25 cellular contexts compared by ENCODE assay signal in genomic region chr5:136089804-136090203, GRCh38. TPM values are rescaled to one million over a fixed set of nuclear protein-coding genes. Genes with fewer than 3 reads are reported as not detected.
A peak's percentile ranks its signal among the peaks of the same experiment; 100 is the strongest.
DNase-seq lines count a peak whose midpoint lies in the region; ATAC-seq and TF ChIP-seq lines count a peak whose summit lies in the region.
"Had no signal": no experiment of that assay in that cellular context is flagged by ENCODE, and none has a peak within 500 bp of the region (broad histone marks: within the 10 kb centered on the region; RNA-seq: fewer than 3 reads in every experiment).

No MANE protein-coding gene starts in this region.

- CTCF ChIA-PET in HEK293 (lab: Yijun Ruan, JAX): interaction anchor here (0.9 kb wide), 1 partner anchor 84 kb away, joined by 3 read pairs; no protein-coding TSS in a partner anchor

- POLR2A ChIA-PET in HEK293 (lab: Yijun Ruan, JAX): no interaction called here

- no peak overlapping the region for H3K4me3 Mint-ChIP-seq in endodermal cell
- H3K4me3 Mint-ChIP-seq: activated CD8-positive, alpha-beta T cell treated with anti-CD3 and anti-CD28 coated beads, Interleukin-2, amount 10 ng/mL, durations not matched to agents 7 days and 5 days; mesothelial cell of epicardium; natural killer cell treated with Interleukin-12 subunit alpha and Interleukin-12 subunit beta and Interleukin-15 and Interleukin-18, amount 100 ng/mL, for 72 hours had no signal

- no peak overlapping the region for H3K9ac ChIP-seq in endodermal cell (ENCODE audit: extremely low read depth, low read length, poor library complexity, severe bottlenecking)
- H3K9ac ChIP-seq: GM23248 had no signal

- TF ChIP-seq POLR2A in prostate gland (IDR thresholded peaks at IDR 0.05): no peak

- no peak overlapping the region for H3K27ac ChIP-seq in HEK293 (ENCODE audit: extremely low read depth, low read depth, low read length)
- no peak overlapping the region for H3K27ac ChIP-seq in endodermal cell (ENCODE audit: low read depth, low read length)
- H3K27ac ChIP-seq in prostate gland: no peak overlapping the region
- H3K27ac ChIP-seq: dorsolateral prefrontal cortex, GM23248, HL-60 had no signal

- 94 to 100% methylated on average over 2 to 7 of the region's 7 CpGs for WGBS in endodermal cell (ENCODE audit: insufficient coverage in 1 of 2, insufficient read length in 1 of 2), 2 experiments
- 23% methylated on average over 7 of the region's 7 CpGs for WGBS in prostate gland

- no peaks in the 10 kb centered on the region for H3K4me1 ChIP-seq in HEK293 (ENCODE audit: control insufficient read depth, insufficient read depth, low read length)
- H3K4me1 ChIP-seq in endodermal cell (ENCODE audit: control insufficient read depth, insufficient read depth, low read length): peaks cover 11% of the 10 kb centered on the region
- H3K4me1 ChIP-seq in prostate gland (replicated peaks): peaks cover 6% of the 10 kb centered on the region

- H3K36me3 ChIP-seq in HEK293 (ENCODE audit: control insufficient read depth in 2 of 2, insufficient read depth in 1 of 2, low read length in 2 of 2) (no peaks in the 10 kb centered on the region), endodermal cell (ENCODE audit: control insufficient read depth, insufficient read depth, low read length) (no peaks in the 10 kb centered on the region), prostate gland (no peaks in the 10 kb centered on the region), MG63 (no peaks in the 10 kb centered on the region)
- H3K36me3 ChIP-seq: upper lobe of left lung had no signal

- H3K4me1 Mint-ChIP-seq in endodermal cell: peaks cover 20% of the 10 kb centered on the region

- H3K9me3 ChIP-seq in HEK293 (ENCODE audit: control insufficient read depth, insufficient read depth, low read depth, low read length) (no peaks in the 10 kb centered on the region), endodermal cell (ENCODE audit: control insufficient read depth, low read length) (no peaks in the 10 kb centered on the region), prostate gland (no peaks in the 10 kb centered on the region), MG63 (no peaks in the 10 kb centered on the region)
- H3K9me3 ChIP-seq: upper lobe of left lung had no signal

- no peaks in the 10 kb centered on the region for H3K27me3 Mint-ChIP-seq in endodermal cell (ENCODE audit: insufficient read depth)

- peak; percentile 11 for DNase-seq in endodermal cell
- peak; percentile 75 for DNase-seq in prostate gland (ENCODE audit: low spot score)
- no peak for DNase-seq in GM20000 (ENCODE audit: low spot score)
- no peak for DNase-seq in MG63
- DNase-seq in SKM-1 treated with dmso at 0.1 percent for 144 hours (lab: John Stamatoyannopoulos, UW; ENCODE audit: unreplicated experiment): no peak
- DNase-seq: activated CD8-positive, alpha-beta T cell treated with anti-CD3 and anti-CD28 coated beads, Interleukin-2, amount 10 ng/mL, durations not matched to agents 7 days and 5 days; central memory CD4-positive, alpha-beta T cell; DMS79; dorsolateral prefrontal cortex; GF-D8; GM23248; NCI-H1105 treated with DMSO at 0.1 percent for 48 hours; NCI-H1930; NCI-H526 treated with DMSO at 0.1 percent for 48 hours; SIG-M5; stimulated activated CD4-positive, alpha-beta T cell treated with anti-CD3 and anti-CD28 coated beads, Interleukin-2, amount 100 ng/mL, for 48 hours; upper lobe of left lung had no signal

- ATAC-seq in GM19035 (IDR thresholded peaks at IDR 0.05; ENCODE audit: unreplicated experiment): no peak
- ATAC-seq: activated CD8-positive, alpha-beta T cell treated with anti-CD3 and anti-CD28 coated beads, Interleukin-2, amount 10 ng/mL, durations not matched to agents 7 days and 5 days; activated naive CD4-positive, alpha-beta T cell treated with anti-CD3 and anti-CD28 coated beads, Interleukin-2, amount 50 U/mL, for 72 hours; natural killer cell treated with Interleukin-12 subunit alpha and Interleukin-12 subunit beta and Interleukin-15 and Interleukin-18, amount 100 ng/mL, for 72 hours; Panc1 had no signal

- H3K9me3 Mint-ChIP-seq in endodermal cell: no peaks in the 10 kb centered on the region
- H3K9me3 Mint-ChIP-seq: activated naive CD4-positive, alpha-beta T cell treated with anti-CD3 and anti-CD28 coated beads, Interleukin-2, amount 50 U/mL, for 72 hours; mesothelial cell of epicardium; natural killer cell treated with Interleukin-12 subunit alpha and Interleukin-12 subunit beta and Interleukin-15 and Interleukin-18, amount 100 ng/mL, for 72 hours had no signal

- no peaks in the 10 kb centered on the region for H3K27me3 ChIP-seq in endodermal cell (ENCODE audit: control insufficient read depth, insufficient read depth, low read length, poor library complexity, severe bottlenecking)
- peaks cover 3% of the 10 kb centered on the region for H3K27me3 ChIP-seq in prostate gland (replicated peaks; ENCODE audit: insufficient read depth)
- H3K27me3 ChIP-seq in MG63: no peaks in the 10 kb centered on the region
- H3K27me3 ChIP-seq: upper lobe of left lung had no signal

- TF ChIP-seq CTCF in HEK293 (tag by site-specific recombination; IDR thresholded peaks at IDR 0.05): no peak
- no peak for TF ChIP-seq CTCF in endodermal cell (conservative IDR thresholded peaks at IDR 0.05)
- TF ChIP-seq CTCF in prostate gland (IDR thresholded peaks at IDR 0.05): no peak
- TF ChIP-seq CTCF in GM20000 (IDR thresholded peaks at IDR 0.05; ENCODE audit: extremely low read depth, missing control alignments): no peak

- H3K27ac Mint-ChIP-seq in endodermal cell: no peak overlapping the region
- H3K27ac Mint-ChIP-seq: activated CD8-positive, alpha-beta T cell treated with anti-CD3 and anti-CD28 coated beads, Interleukin-2, amount 10 ng/mL, durations not matched to agents 7 days and 5 days; activated naive CD4-positive, alpha-beta T cell treated with anti-CD3 and anti-CD28 coated beads, Interleukin-2, amount 50 U/mL, for 72 hours; mesothelial cell of epicardium; natural killer cell treated with Interleukin-12 subunit alpha and Interleukin-12 subunit beta and Interleukin-15 and Interleukin-18, amount 100 ng/mL, for 72 hours had no signal

- H3K4me3 ChIP-seq in HEK293 (ENCODE audit: low read depth, low read length) (no peak overlapping the region), endodermal cell (ENCODE audit: low read length) (no peak overlapping the region), prostate gland (no peak overlapping the region), MG63 (no peak overlapping the region)
- H3K4me3 ChIP-seq: dorsolateral prefrontal cortex, GM23248, upper lobe of left lung had no signal

- intact Hi-C loops in prostate gland (cut with DNase I): loop anchor here (10.0 kb wide), 1 partner anchor 85 kb away; no protein-coding TSS in a partner anchor

- no peaks in the 10 kb centered on the region for H3K36me3 Mint-ChIP-seq in endodermal cell (ENCODE audit: low read depth)
- H3K36me3 Mint-ChIP-seq: activated naive CD4-positive, alpha-beta T cell treated with anti-CD3 and anti-CD28 coated beads, Interleukin-2, amount 50 U/mL, for 72 hours; mesothelial cell of epicardium; natural killer cell treated with Interleukin-12 subunit alpha and Interleukin-12 subunit beta and Interleukin-15 and Interleukin-18, amount 100 ng/mL, for 72 hours had no signal

TF ChIP-seq in PFSK-1, 5 proteins besides CTCF, POLR2A, EP300 and RAD21:
- TF ChIP-seq, protein P1, sequence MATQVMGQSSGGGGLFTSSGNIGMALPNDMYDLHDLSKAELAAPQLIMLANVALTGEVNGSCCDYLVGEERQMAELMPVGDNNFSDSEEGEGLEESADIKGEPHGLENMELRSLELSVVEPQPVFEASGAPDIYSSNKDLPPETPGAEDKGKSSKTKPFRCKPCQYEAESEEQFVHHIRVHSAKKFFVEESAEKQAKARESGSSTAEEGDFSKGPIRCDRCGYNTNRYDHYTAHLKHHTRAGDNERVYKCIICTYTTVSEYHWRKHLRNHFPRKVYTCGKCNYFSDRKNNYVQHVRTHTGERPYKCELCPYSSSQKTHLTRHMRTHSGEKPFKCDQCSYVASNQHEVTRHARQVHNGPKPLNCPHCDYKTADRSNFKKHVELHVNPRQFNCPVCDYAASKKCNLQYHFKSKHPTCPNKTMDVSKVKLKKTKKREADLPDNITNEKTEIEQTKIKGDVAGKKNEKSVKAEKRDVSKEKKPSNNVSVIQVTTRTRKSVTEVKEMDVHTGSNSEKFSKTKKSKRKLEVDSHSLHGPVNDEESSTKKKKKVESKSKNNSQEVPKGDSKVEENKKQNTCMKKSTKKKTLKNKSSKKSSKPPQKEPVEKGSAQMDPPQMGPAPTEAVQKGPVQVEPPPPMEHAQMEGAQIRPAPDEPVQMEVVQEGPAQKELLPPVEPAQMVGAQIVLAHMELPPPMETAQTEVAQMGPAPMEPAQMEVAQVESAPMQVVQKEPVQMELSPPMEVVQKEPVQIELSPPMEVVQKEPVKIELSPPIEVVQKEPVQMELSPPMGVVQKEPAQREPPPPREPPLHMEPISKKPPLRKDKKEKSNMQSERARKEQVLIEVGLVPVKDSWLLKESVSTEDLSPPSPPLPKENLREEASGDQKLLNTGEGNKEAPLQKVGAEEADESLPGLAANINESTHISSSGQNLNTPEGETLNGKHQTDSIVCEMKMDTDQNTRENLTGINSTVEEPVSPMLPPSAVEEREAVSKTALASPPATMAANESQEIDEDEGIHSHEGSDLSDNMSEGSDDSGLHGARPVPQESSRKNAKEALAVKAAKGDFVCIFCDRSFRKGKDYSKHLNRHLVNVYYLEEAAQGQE (IDR thresholded peaks at IDR 0.05; ENCODE audit: insufficient read depth in 1 of 2, low read depth in 2 of 2, low read length in 2 of 2): peak; percentile 53 to 85; a peak in 3 of 4 replicates
- TF ChIP-seq FOXP2 (optimal IDR thresholded peaks at IDR 0.05; ENCODE audit: borderline replicate concordance, extremely low read depth, extremely low read length, insufficient read depth): no peak

RNA-seq across cellular contexts. Expression of gene SMAD5, which starts 42.8 kb away (rescaled TPM):
- 25.7 TPM for polyA plus RNA-seq in PFSK-1 (2012; ENCODE audit: insufficient read length, low read depth)
- total RNA-seq in endodermal cell (100 to 1,000 TPM in 1 of 2 donors, 10 to 100 TPM in 1; 97.8 to 105 TPM), prostate gland (10 to 100 TPM; 34.2 to 37.3 TPM)
- 49.3 TPM for polyA plus RNA-seq in endodermal cell (2013, experiment 1 of 2)
- polyA plus RNA-seq in endodermal cell (2013, experiment 2 of 2): 44.8 TPM
- 46.4 and 78.3 TPM in 2 replicates for total RNA-seq in MG63 (2014; rRNA removed; shearing (Covaris generic); ENCODE audit: low replicate concordance)

Comparison
In these comparisons a context has a peak if more than half of its experiments do, and no peak if none do; other contexts are left out.
1. DNase-seq: peak in endodermal cell (single experiment) and prostate gland (single experiment); none in GM20000 (single experiment), MG63 (single experiment) and SKM-1 treated with dmso at 0.1 percent for 144 hours (single experiment).